ENCODE assay signal across 1 cellular context in genomic region chr1:51420867-51421627, GRCh38.
TF ChIP-seq lines count a peak whose summit lies in the region.

No MANE protein-coding gene starts in this region.

TF ChIP-seq in H1, 55 proteins besides CTCF, POLR2A, EP300 and RAD21:
- TF ChIP-seq BACH1 (IDR thresholded peaks at IDR 0.05; ENCODE audit: low read length) = no peak
- no peak for TF ChIP-seq GTF2F1 (IDR thresholded peaks at IDR 0.05; ENCODE audit: borderline replicate concordance, low read depth, low read length)
- no peak for TF ChIP-seq POLR2AphosphoS5 (IDR thresholded peaks at IDR 0.05; ENCODE audit: low read depth, low read length)
- TF ChIP-seq RNF2 (IDR thresholded peaks at IDR 0.05; ENCODE audit: borderline replicate concordance, low read depth, low read length, missing control alignments, poor library complexity, severe bottlenecking) = no peak
- no peak for TF ChIP-seq GABPA (IDR thresholded peaks at IDR 0.05; ENCODE audit: borderline replicate concordance, insufficient read depth, low read length)
- TF ChIP-seq CHD2 (IDR thresholded peaks at IDR 0.05; ENCODE audit: low read length) = no peak
- TF ChIP-seq CTBP2 (IDR thresholded peaks at IDR 0.05; ENCODE audit: borderline replicate concordance, insufficient read depth, insufficient read length, low read length) = no peak
- TF ChIP-seq KDM5A (IDR thresholded peaks at IDR 0.05; ENCODE audit: low read length) = no peak
- no peak for TF ChIP-seq JUND (IDR thresholded peaks at IDR 0.05; ENCODE audit: low read length)
- no peak for TF ChIP-seq BRCA1 (IDR thresholded peaks at IDR 0.05; ENCODE audit: low read depth, low read length)
- TF ChIP-seq JUN (IDR thresholded peaks at IDR 0.05; ENCODE audit: low read depth, low read length) = no peak
